ENCODE assay signal across 1 cellular context in genomic region chr10:95134490-95134889, GRCh38.
"Had no signal": no experiment of that assay in that cellular context is flagged by ENCODE, and none has a peak within 500 bp of the region (broad histone marks: within the 10 kb centered on the region; RNA-seq: fewer than 3 reads in every experiment).

No MANE protein-coding gene starts in this region.

- H3K4me3 ChIP-seq: GM12878 had no signal
